In the genomic region with DNA sequence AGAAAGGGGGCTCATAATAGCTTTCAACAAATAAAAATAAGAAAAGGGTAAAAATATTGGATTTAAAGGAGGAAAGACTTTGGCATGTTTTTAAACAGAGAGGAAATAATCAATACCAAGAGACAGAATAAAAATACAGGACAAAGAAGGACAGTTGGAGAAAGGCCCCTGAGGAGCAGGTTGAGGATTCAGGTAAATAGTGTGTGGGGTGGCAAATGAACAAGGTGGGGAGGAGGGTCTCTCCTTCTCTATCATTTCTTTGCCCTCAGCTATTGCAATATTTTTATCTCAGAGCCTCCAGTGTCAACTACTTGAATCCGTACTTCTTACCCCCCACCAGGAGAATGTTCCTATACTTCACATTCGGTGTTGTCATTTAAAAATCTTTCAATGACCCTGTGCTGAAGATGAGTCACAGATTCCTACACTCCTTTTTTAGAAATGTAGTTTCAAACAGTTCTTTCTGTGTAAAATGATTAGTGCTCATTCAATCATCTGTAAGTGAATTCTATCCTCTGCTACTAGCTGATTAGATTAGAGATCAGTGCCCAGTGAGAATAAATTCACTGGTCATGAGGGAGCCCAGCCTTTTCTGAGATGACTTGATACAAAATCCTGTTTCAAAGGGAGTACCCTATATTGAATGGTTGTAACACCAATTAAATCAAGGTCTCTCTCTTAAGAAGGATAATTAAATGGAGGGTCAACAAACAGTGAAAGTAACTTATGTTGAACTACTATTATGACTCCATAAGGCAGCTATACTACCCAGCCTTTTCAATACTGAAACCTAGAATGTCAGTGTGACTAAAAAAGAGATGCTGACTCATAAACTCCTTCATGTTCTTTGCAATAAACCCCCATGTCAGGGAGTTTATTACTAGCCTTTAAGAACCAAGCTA, we compare ENCODE assay signal across 9 cellular contexts. TPM values are rescaled to one million over a fixed set of nuclear protein-coding genes. Genes with fewer than 3 reads are reported as not detected.
DNase-seq lines count a peak whose midpoint lies in the region; ATAC-seq and TF ChIP-seq lines count a peak whose summit lies in the region.
"Had no signal": no experiment of that assay in that cellular context is flagged by ENCODE, and none has a peak within 500 bp of the region (broad histone marks: within the 10 kb centered on the region; RNA-seq: fewer than 3 reads in every experiment).

No MANE protein-coding gene starts in this region.

- no peak overlapping the region for H3K18ac ChIP-seq in mesendoderm (ENCODE audit: low read length)

- POLR2A ChIA-PET in PC-3 (lab: Charles Lee; ENCODE audit: unreplicated experiment) = no interaction called here

- DNase-seq in PC-3 = peak; percentile 57
- peak; percentile 11 for DNase-seq in mesendoderm
- DNase-seq in activated CD4-positive, alpha-beta T cell treated with anti-CD3 and anti-CD28 coated beads for 4 hours = no peak
- no peak for DNase-seq in NCI-H146 treated with DMSO at 0.1 percent for 48 hours (lab: John Stamatoyannopoulos, UW; ENCODE audit: unreplicated experiment)
- no peak for DNase-seq in posterior vena cava (ENCODE audit: low spot score)
- no peak for DNase-seq in GDM1 (lab: John Stamatoyannopoulos, UW)

- WGBS in mesendoderm (ENCODE audit: extremely low coverage, insufficient coverage, low lambda C conversion rate) = no CpG with 5 or more reads among the region's 2 CpGs

- no peaks in the 10 kb centered on the region for H3K9me3 ChIP-seq in PC-3 (ENCODE audit: low read length)

- H2AFZ ChIP-seq in PC-3 (ENCODE audit: low read length) = no peak overlapping the region

- no peaks in the 10 kb centered on the region for H3K79me1 ChIP-seq in mesendoderm (ENCODE audit: low read length)

- no peak overlapping the region for H2AK5ac ChIP-seq in mesendoderm (ENCODE audit: low read length)

- no peak overlapping the region for H2BK15ac ChIP-seq in mesendoderm (replicated peaks; ENCODE audit: low read depth)

- no peak overlapping the region for H4K8ac ChIP-seq in mesendoderm (ENCODE audit: low read depth, low read length)

- no peaks in the 10 kb centered on the region for H3K27me3 ChIP-seq in PC-3 (ENCODE audit: low read length)
- no peaks in the 10 kb centered on the region for H3K27me3 ChIP-seq in mesendoderm (ENCODE audit: insufficient read depth, low read length, poor library complexity)

- H3K4me3 ChIP-seq in PC-3 (ENCODE audit: low read length) (no peak overlapping the region), mesendoderm (ENCODE audit: low read length) (no peak overlapping the region)
- H3K4me3 ChIP-seq: SK-N-MC had no signal

- CTCF ChIA-PET in PC-3 (lab: Charles Lee) = no interaction called here

- H3K9me2 ChIP-seq in PC-3 (replicated peaks; ENCODE audit: low read length) = no peaks in the 10 kb centered on the region

- intact Hi-C loops in PC-3 (cut with micrococcal nuclease) (loop anchor here (10.0 kb wide), 1 partner anchor 56 kb away; no protein-coding TSS in a partner anchor), posterior vena cava (cut with DNase I) (no loop called here)

- BruUV-seq in PC-3 (replicated peaks; lab: Mats Ljungman, UMichigan) = no TSS peak

- no peak overlapping the region for H2BK120ac ChIP-seq in mesendoderm (ENCODE audit: low read depth, low read length)

- no peak overlapping the region for H3K27ac ChIP-seq in PC-3 (ENCODE audit: low read length)
- no peak overlapping the region for H3K27ac ChIP-seq in mesendoderm (ENCODE audit: low read depth, low read length)
- H3K27ac ChIP-seq: SK-N-MC had no signal

- H3K4me1 ChIP-seq in PC-3 (ENCODE audit: insufficient read depth, low read length) (peaks cover 7% of the 10 kb centered on the region), mesendoderm (ENCODE audit: control insufficient read depth, low read depth, low read length) (no peaks in the 10 kb centered on the region)

- no peak overlapping the region for H3K23ac ChIP-seq in mesendoderm (ENCODE audit: low read length)

- H3K56ac ChIP-seq in mesendoderm (ENCODE audit: low read length) = no peak overlapping the region

- no peaks in the 10 kb centered on the region for H3F3A ChIP-seq in PC-3 (ENCODE audit: low read length, unreplicated experiment)

- H3K4ac ChIP-seq in mesendoderm (ENCODE audit: low read depth, low read length) = no peak overlapping the region

- no peak overlapping the region for H3K9ac ChIP-seq in PC-3 (ENCODE audit: low read length)
- H3K9ac ChIP-seq in mesendoderm (ENCODE audit: low read length) = no peak overlapping the region

- peak overlapping the region; percentile 14; the same call in 1 of the 2 replicates for H3K4me2 ChIP-seq in PC-3 (ENCODE audit: low read length)
- H3K4me2 ChIP-seq in mesendoderm (ENCODE audit: low read length) = no peak overlapping the region

- ATAC-seq in GM18909 (IDR thresholded peaks at IDR 0.05; ENCODE audit: poor library complexity, unreplicated experiment) (peak; percentile 100), HG02763 (IDR thresholded peaks at IDR 0.05; ENCODE audit: unreplicated experiment) (peak; percentile 100), PC-3 (peak; percentile 63)

- no peaks in the 10 kb centered on the region for H4K20me1 ChIP-seq in PC-3 (ENCODE audit: low read length)

- no peaks in the 10 kb centered on the region for H3K79me2 ChIP-seq in PC-3 (ENCODE audit: low read length)
- H3K79me2 ChIP-seq in mesendoderm (ENCODE audit: control insufficient read depth, insufficient read depth, low read length) = no peaks in the 10 kb centered on the region

- H4K5ac ChIP-seq in mesendoderm (ENCODE audit: low read length) = no peak overlapping the region

- H2BK5ac ChIP-seq in mesendoderm (ENCODE audit: low read length) = no peak overlapping the region

- no peak for TF ChIP-seq CTCF in PC-3 (conservative IDR thresholded peaks at IDR 0.05; ENCODE audit: low read depth, low read length)

- H3K36me3 ChIP-seq in PC-3 (ENCODE audit: low read depth, low read length) (no peaks in the 10 kb centered on the region), mesendoderm (ENCODE audit: control insufficient read depth, insufficient read depth, low read length) (no peaks in the 10 kb centered on the region)

RNA-seq across cellular contexts. Expression of a gene that starts 50.4 kb away (rescaled TPM):
- not detected in 2 replicates for total RNA-seq in PC-3 (2014; rRNA removed)
- polyA plus RNA-seq in mesendoderm (2013, experiment 1 of 2) = 0.07 TPM
- polyA plus RNA-seq in mesendoderm (2013, experiment 2 of 2) = 0.03 TPM
- not detected for total RNA-seq in posterior vena cava

Comparison
In these comparisons a context has a peak if more than half of its experiments do, and no peak if none do; other contexts are left out.
1. DNase-seq: peak in PC-3 (single experiment) and mesendoderm (single experiment); none in activated CD4-positive, alpha-beta T cell treated with anti-CD3 and anti-CD28 coated beads for 4 hours (0 of 2), NCI-H146 treated with DMSO at 0.1 percent for 48 hours (single experiment), posterior vena cava (single experiment) and GDM1 (single experiment).
2. Peak in every context shown above with its lines, with median percentiles within 50 percentile points of each other: ATAC-seq.